22 cellular contexts compared by ENCODE assay signal in genomic region chr7:92670204-92670851, GRCh38.
DNase-seq lines count a peak whose midpoint lies in the region; ATAC-seq, FAIRE-seq and TF ChIP-seq lines count a peak whose summit lies in the region.
"Had no signal": no experiment of that assay in that cellular context is flagged by ENCODE, and none has a peak within 500 bp of the region (broad histone marks: within the 10 kb centered on the region; RNA-seq: fewer than 3 reads in every experiment).

No MANE protein-coding gene starts in this region.

- no peak for DNase-seq in activated naive CD4-positive, alpha-beta T cell treated with Interleukin-2 at 50 U/mL for 16 hours
- DNase-seq in body of pancreas (no peak), pancreas (no peak), hepatocyte (ENCODE audit: low spot score) (no peak), H9 (no peak), DMS153 (lab: John Stamatoyannopoulos, UW) (no peak)
- DNase-seq: activated B cell treated with CpG ODN at 0.5 μM for 24 hours; activated CD8-positive, alpha-beta memory T cell treated with anti-CD3 and anti-CD28 coated beads for 24 hours; amniotic stem cell; cortex of kidney; H7; NCI-H1092 treated with DMSO at 0.1 percent for 48 hours; NCI-H1930; stimulated activated CD4-positive, alpha-beta T cell treated with anti-CD3 and anti-CD28 coated beads, Interleukin-15, amount 100 ng/mL, for 24 hours; T1000; trophoblast cell had no signal

- intact Hi-C loops in body of pancreas (cut with DNase I) (no loop called here), pancreas (cut with DNase I) (no loop called here)

- no peak overlapping the region for H2BK5ac ChIP-seq in H9 (ENCODE audit: insufficient read length, low read length)

- H4K91ac ChIP-seq in H9 (ENCODE audit: insufficient read length, low read depth, low read length): no peak overlapping the region

- no peak overlapping the region for H3K4ac ChIP-seq in H9 (ENCODE audit: low read depth, low read length)

- H2BK20ac ChIP-seq in H9 (ENCODE audit: low read depth, low read length, poor library complexity, severe bottlenecking): no peak overlapping the region

- H3K36me3 Mint-ChIP-seq in activated naive CD4-positive, alpha-beta T cell treated with anti-CD3 and anti-CD28 coated beads, Interleukin-2, amount 50 U/mL, for 24 hours: peaks cover 45% of the 10 kb centered on the region
- H3K36me3 Mint-ChIP-seq in H9 (ENCODE audit: insufficient read depth in 1 of 3, low read depth in 3 of 3): no peaks in the 10 kb centered on the region

- H3K4me1 Mint-ChIP-seq in activated naive CD4-positive, alpha-beta T cell treated with anti-CD3 and anti-CD28 coated beads, Interleukin-2, amount 50 U/mL, for 24 hours: peaks cover 66% of the 10 kb centered on the region
- peaks cover 0 to 3% of the 10 kb centered on the region in 2 experiments; a peak in 1 of 4 replicates for H3K4me1 Mint-ChIP-seq in H9

- H4K5ac ChIP-seq in H9 (ENCODE audit: insufficient read length, low read depth, low read length): no peak overlapping the region

- H3K4me1 ChIP-seq in OCI-LY3 (ENCODE audit: low read length) (peaks cover 19% of the 10 kb centered on the region), body of pancreas (peaks cover 29% of the 10 kb centered on the region), pancreas (peaks cover 4 to 9% (median 5%) of the 10 kb centered on the region in 3 donors), hepatocyte (ENCODE audit: insufficient read depth) (no peaks in the 10 kb centered on the region), H9 (ENCODE audit: insufficient read depth, low read length) (no peaks in the 10 kb centered on the region)
- H3K4me1 ChIP-seq: prostate gland had no signal

- no peaks in the 10 kb centered on the region for H3K9me2 ChIP-seq in hepatocyte (replicated peaks; ENCODE audit: insufficient read depth)

- TF ChIP-seq POLR2A in body of pancreas (IDR thresholded peaks at IDR 0.05): no peak

- H3K18ac ChIP-seq in H9 (ENCODE audit: insufficient read length, low read depth, low read length): no peak overlapping the region

- WGBS in body of pancreas, 2 donors: 26 to 47% methylated on average over 2 of the region's 2 CpGs
- WGBS in pancreas, 2 donors: 34 to 40% methylated on average over 2 of the region's 2 CpGs
- 83% methylated on average over 2 of the region's 2 CpGs for WGBS in hepatocyte (ENCODE audit: low lambda C conversion rate, missing lambda C conversion rate)
- WGBS in H9 (ENCODE audit: extremely low coverage, insufficient read length, low lambda C conversion rate): no CpG with 5 or more reads among the region's 2 CpGs

- no peak overlapping the region for H3K14ac ChIP-seq in H9 (ENCODE audit: insufficient read depth, low read length)

- H2AK5ac ChIP-seq in H9 (ENCODE audit: insufficient read length, low read length): no peak overlapping the region

- no peak for FAIRE-seq in pancreas (lab: Jason Lieb, UNC)
- FAIRE-seq: D721Med had no signal

- no peak overlapping the region for H2BK15ac ChIP-seq in H9 (ENCODE audit: low read depth, low read length)

- no peaks in the 10 kb centered on the region for H4K20me1 ChIP-seq in OCI-LY3 (ENCODE audit: insufficient read depth, low read length)
- no peaks in the 10 kb centered on the region for H4K20me1 ChIP-seq in hepatocyte (ENCODE audit: insufficient read depth, poor library complexity, severe bottlenecking)
- H4K20me1 ChIP-seq in H9 (ENCODE audit: control insufficient read depth, insufficient read depth, insufficient read length): no peaks in the 10 kb centered on the region

- no peak overlapping the region for H3K4me3 Mint-ChIP-seq in activated naive CD4-positive, alpha-beta T cell treated with anti-CD3 and anti-CD28 coated beads, Interleukin-2, amount 50 U/mL, for 24 hours
- H3K4me3 Mint-ChIP-seq in H9: no peak overlapping the region; a peak in 1 of 5 replicates
- H3K4me3 Mint-ChIP-seq: activated B cell treated with CpG ODN at 0.5 μM for 24 hours had no signal

- H2BK12ac ChIP-seq in H9 (ENCODE audit: insufficient read length, low read depth, low read length): no peak overlapping the region

- H3K56ac ChIP-seq in H9 (ENCODE audit: insufficient read length, low read depth, low read length): no peak overlapping the region

- H3K79me1 ChIP-seq in H9 (ENCODE audit: insufficient read depth, low read depth, low read length, poor library complexity, severe bottlenecking): no peaks in the 10 kb centered on the region

- peak; percentile 58 for ATAC-seq in body of pancreas
- ATAC-seq in pancreas: peak; percentile 63 to 88 (median 80)

- H3K79me2 ChIP-seq in OCI-LY3 (ENCODE audit: low read length) (no peaks in the 10 kb centered on the region; the same call in 1 of the 2 replicates), hepatocyte (peaks cover 20% of the 10 kb centered on the region), H9 (ENCODE audit: insufficient read depth, low read length) (no peaks in the 10 kb centered on the region)

- H3K36me3 ChIP-seq in OCI-LY3 (replicated peaks; ENCODE audit: low read depth, low read length) (peaks cover 15% of the 10 kb centered on the region), body of pancreas (replicated peaks in 1 of 2; ENCODE audit: insufficient read depth in 1 of 2, low read depth in 2 of 2) (no peaks in the 10 kb centered on the region), pancreas (no peaks in the 10 kb centered on the region), hepatocyte (replicated peaks; ENCODE audit: insufficient read depth, low read depth) (no peaks in the 10 kb centered on the region)
- H3K36me3 ChIP-seq: prostate gland had no signal

- H4K8ac ChIP-seq in H9 (replicated peaks; ENCODE audit: insufficient read length, low read depth, low read length): no peak overlapping the region

- no peak for TF ChIP-seq CTCF in OCI-LY3 (IDR thresholded peaks at IDR 0.05; ENCODE audit: low read depth, low read length)
- no peak for TF ChIP-seq CTCF in body of pancreas (IDR thresholded peaks at IDR 0.05)
- no peak for TF ChIP-seq CTCF in pancreas (IDR thresholded peaks at IDR 0.05)
- TF ChIP-seq CTCF in hepatocyte (IDR thresholded peaks at IDR 0.05; ENCODE audit: poor library complexity): no peak
- TF ChIP-seq CTCF in H9 (conservative IDR thresholded peaks at IDR 0.05): no peak

- no peak overlapping the region for H3K23ac ChIP-seq in H9 (ENCODE audit: insufficient read length, low read depth, low read length)

- H3K4me2 ChIP-seq in OCI-LY3 (ENCODE audit: low read length) (0 out of 2 replicates have a peak overlapping the region, but pooled peaks have one; percentile 5), hepatocyte (no peak overlapping the region), H9 (ENCODE audit: insufficient read depth, insufficient read length, low read length) (no peak overlapping the region)

- H3T11ph ChIP-seq in H9 (ENCODE audit: low read length): no peak overlapping the region

- H2BK120ac ChIP-seq in H9 (ENCODE audit: low read depth, low read length, poor library complexity, severe bottlenecking): no peak overlapping the region

- H3K9ac ChIP-seq in OCI-LY3 (ENCODE audit: low read length) (no peak overlapping the region), H9 (ENCODE audit: extremely low read depth, insufficient read length, low read length) (no peak overlapping the region)

- no peak overlapping the region for H2AFZ ChIP-seq in OCI-LY3 (ENCODE audit: low read depth, low read length)
- H2AFZ ChIP-seq in hepatocyte: no peak overlapping the region
- no peak overlapping the region for H2AFZ ChIP-seq in H9 (ENCODE audit: low read length)

- H3K27ac ChIP-seq in OCI-LY3 (ENCODE audit: low read length) (no peak overlapping the region), body of pancreas (no peak overlapping the region), pancreas (peak overlapping the region in 1 of 4 donors; percentile 3), hepatocyte (no peak overlapping the region), H9 (ENCODE audit: insufficient read length, low read depth, low read length) (no peak overlapping the region)
- H3K27ac ChIP-seq: C4-2B, prostate gland, RWPE1 had no signal

- H3K27me3 ChIP-seq in OCI-LY3 (ENCODE audit: low read depth, low read length) (no peaks in the 10 kb centered on the region), body of pancreas (no peaks in the 10 kb centered on the region), pancreas (no peaks in the 10 kb centered on the region), hepatocyte (no peaks in the 10 kb centered on the region), H9 (ENCODE audit: insufficient read depth, low read length) (no peaks in the 10 kb centered on the region)

- H3K9me3 ChIP-seq in OCI-LY3 (ENCODE audit: insufficient read depth, low read length) (no peaks in the 10 kb centered on the region), body of pancreas (no peaks in the 10 kb centered on the region), pancreas (no peaks in the 10 kb centered on the region), hepatocyte (ENCODE audit: low read depth) (no peaks in the 10 kb centered on the region), H9 (ENCODE audit: control insufficient read depth, low read depth, low read length) (no peaks in the 10 kb centered on the region)
- H3K9me3 ChIP-seq: prostate gland had no signal

- no peak overlapping the region for H3K4me3 ChIP-seq in OCI-LY3 (ENCODE audit: low read length)
- H3K4me3 ChIP-seq in body of pancreas: no peak overlapping the region
- H3K4me3 ChIP-seq in pancreas: no peak overlapping the region
- no peak overlapping the region for H3K4me3 ChIP-seq in hepatocyte
- H3K4me3 ChIP-seq: prostate gland had no signal

- H3K27ac Mint-ChIP-seq in activated naive CD4-positive, alpha-beta T cell treated with anti-CD3 and anti-CD28 coated beads, Interleukin-2, amount 50 U/mL, for 24 hours: peak overlapping the region; percentile 49
- H3K27ac Mint-ChIP-seq in H9: no peak overlapping the region
- H3K27ac Mint-ChIP-seq: activated B cell treated with CpG ODN at 0.5 μM for 24 hours had no signal

- no peaks in the 10 kb centered on the region for H3K27me3 Mint-ChIP-seq in activated naive CD4-positive, alpha-beta T cell treated with anti-CD3 and anti-CD28 coated beads, Interleukin-2, amount 50 U/mL, for 24 hours
- H3K27me3 Mint-ChIP-seq in H9 (ENCODE audit: low read depth): no peaks in the 10 kb centered on the region
- H3K27me3 Mint-ChIP-seq: activated B cell treated with CpG ODN at 0.5 μM for 24 hours had no signal

- peaks cover 5% of the 10 kb centered on the region for H3K9me3 Mint-ChIP-seq in activated naive CD4-positive, alpha-beta T cell treated with anti-CD3 and anti-CD28 coated beads, Interleukin-2, amount 50 U/mL, for 24 hours
- H3K9me3 Mint-ChIP-seq in H9: no peaks in the 10 kb centered on the region
- H3K9me3 Mint-ChIP-seq: activated B cell treated with CpG ODN at 0.5 μM for 24 hours had no signal

- H3K23me2 ChIP-seq in H9 (ENCODE audit: insufficient read length, low read depth, low read length, poor library complexity, severe bottlenecking): no peaks in the 10 kb centered on the region
